Comparison of ENCODE assay signal across 7 cellular contexts in genomic region chr1:26274801-26275425, GRCh38. TPM values are rescaled to one million over a fixed set of nuclear protein-coding genes. Genes with fewer than 3 reads are reported as not detected.
DNase-seq lines count a peak whose midpoint lies in the region; ATAC-seq, FAIRE-seq and TF ChIP-seq lines count a peak whose summit lies in the region.

No MANE protein-coding gene starts in this region.

- TF ChIP-seq CTCF in endothelial cell of umbilical vein (IDR thresholded peaks at IDR 0.05; ENCODE audit: extremely low read depth in 1 of 2, insufficient read depth in 1 of 2, low read depth in 1 of 2, low read length in 2 of 2) (no peak), smooth muscle cell (IDR thresholded peaks at IDR 0.05; ENCODE audit: borderline replicate concordance, insufficient read depth, poor library complexity, severe bottlenecking) (no peak), Calu3 (IDR thresholded peaks at IDR 0.05; ENCODE audit: unreplicated experiment) (no peak)

- no peaks in the 10 kb centered on the region for H3K9me3 Mint-ChIP-seq in Calu3 (ENCODE audit: low read depth, unreplicated experiment)

- TF ChIP-seq POLR2A in endothelial cell of umbilical vein (IDR thresholded peaks at IDR 0.05; ENCODE audit: low read depth, low read length), result no peak

- dilution Hi-C loops in endothelial cell of umbilical vein (cut with MboI; ENCODE audit: extremely low pct_ligation_motif_present, low sequenced_read_pairs), result no loop called here

- no peak for ATAC-seq in HG02588 (IDR thresholded peaks at IDR 0.05; ENCODE audit: unreplicated experiment)

- peaks cover 43% of the 10 kb centered on the region for H3F3A ChIP-seq in smooth muscle cell (ENCODE audit: low read depth)

- BruUV-seq in endothelial cell of umbilical vein (replicated peaks; lab: Mats Ljungman, UMichigan), result no TSS peak
- BruUV-seq in Calu3 (replicated peaks; lab: Mats Ljungman, UMichigan), result no TSS peak

- CTCF ChIA-PET in endothelial cell of umbilical vein (lab: Charles Lee), result interaction anchor here (1.0 to 9.1 kb wide), 18 partner anchors 11 to 142 kb away, joined by 3 to 132 read pairs (median 6); partner anchors contain the start of genes CD52 and CEP85
- CTCF ChIA-PET in Calu3 (lab: Charles Lee), result interaction anchor here (1.1 kb wide), 1 partner anchor 47 kb away, joined by 6 read pairs; no protein-coding TSS in a partner anchor

- FAIRE-seq in endothelial cell of umbilical vein (lab: Jason Lieb, UNC), result no peak

- no peak overlapping the region for H3K4me3 ChIP-seq in endothelial cell of umbilical vein (replicated peaks in 1 of 3; ENCODE audit: insufficient read depth in 1 of 3, low read depth in 1 of 3, low read length in 3 of 3)
- H3K4me3 ChIP-seq in smooth muscle cell, result no peak overlapping the region

- H3K36me3 ChIP-seq in endothelial cell of umbilical vein (ENCODE audit: control insufficient read depth in 2 of 2, extremely low read depth in 1 of 2, insufficient read depth in 2 of 2, low read length in 2 of 2) (peaks cover 3% of the 10 kb centered on the region in 2 experiments), smooth muscle cell (ENCODE audit: low read depth) (no peaks in the 10 kb centered on the region)

- no peaks in the 10 kb centered on the region for H3K9me1 ChIP-seq in endothelial cell of umbilical vein (replicated peaks; ENCODE audit: control insufficient read depth, extremely low read depth, insufficient read depth, low read length)

- POLR2A ChIA-PET in endothelial cell of umbilical vein (lab: Charles Lee), result no interaction called here

- H3K36me3 Mint-ChIP-seq in Calu3 (ENCODE audit: insufficient read depth, unreplicated experiment), result peaks cover 53% of the 10 kb centered on the region

- H3K27ac ChIP-seq in endothelial cell of umbilical vein (ENCODE audit: insufficient read depth, low read depth, low read length), result no peak overlapping the region
- H3K27ac ChIP-seq in smooth muscle cell (ENCODE audit: low read depth), result peak overlapping the region; percentile 96
- no peak overlapping the region for H3K27ac ChIP-seq in caudate nucleus (ENCODE audit: low read depth, low read length)

- H3K27ac Mint-ChIP-seq in Calu3 (ENCODE audit: unreplicated experiment), result no peak overlapping the region

- 70% methylated on average over 11 of the region's 11 CpGs for WGBS in smooth muscle cell (ENCODE audit: low lambda C conversion rate)

- no peak overlapping the region for H2AFZ ChIP-seq in endothelial cell of umbilical vein (ENCODE audit: low read depth, low read length)
- no peak overlapping the region for H2AFZ ChIP-seq in smooth muscle cell (ENCODE audit: low read depth)

- H3K9me3 ChIP-seq in endothelial cell of umbilical vein (replicated peaks; ENCODE audit: control insufficient read depth, insufficient read depth, low read length) (no peaks in the 10 kb centered on the region), smooth muscle cell (replicated peaks; ENCODE audit: low read depth) (no peaks in the 10 kb centered on the region)

- H3K4me2 ChIP-seq in endothelial cell of umbilical vein (ENCODE audit: insufficient read depth, low read length) (no peak overlapping the region), smooth muscle cell (peak overlapping the region; percentile 44)

- H4K20me1 ChIP-seq in endothelial cell of umbilical vein (replicated peaks; ENCODE audit: control insufficient read depth, extremely low read depth, insufficient read depth, low read length) (no peaks in the 10 kb centered on the region), smooth muscle cell (ENCODE audit: low read depth) (no peaks in the 10 kb centered on the region)

- H3K79me2 ChIP-seq in endothelial cell of umbilical vein (ENCODE audit: control insufficient read depth, insufficient read depth, low read length) (peaks cover 6% of the 10 kb centered on the region), smooth muscle cell (ENCODE audit: low read depth) (no peaks in the 10 kb centered on the region)

- H3K9ac ChIP-seq in endothelial cell of umbilical vein (replicated peaks; ENCODE audit: extremely low read depth, insufficient read depth, low read length), result no peak overlapping the region
- no peak overlapping the region for H3K9ac ChIP-seq in smooth muscle cell (ENCODE audit: low read depth)

- H3K4me3 Mint-ChIP-seq in Calu3 (ENCODE audit: low read depth, unreplicated experiment), result no peak overlapping the region

- no peaks in the 10 kb centered on the region for H3K27me3 ChIP-seq in endothelial cell of umbilical vein (ENCODE audit: control insufficient read depth in 2 of 2, insufficient read depth in 2 of 2, low read length in 2 of 2)
- no peaks in the 10 kb centered on the region for H3K27me3 ChIP-seq in smooth muscle cell (ENCODE audit: low read depth)

- peaks cover 31% of the 10 kb centered on the region for H3K4me1 ChIP-seq in endothelial cell of umbilical vein (ENCODE audit: control insufficient read depth, extremely low read depth, insufficient read depth, low read length)
- peaks cover 34% of the 10 kb centered on the region for H3K4me1 ChIP-seq in smooth muscle cell (ENCODE audit: low read depth)

- DNase-seq in HPDE6-E6E7 (ENCODE audit: extremely low spot score), result peak; percentile 77
- DNase-seq in SKM-1 (lab: John Stamatoyannopoulos, UW; ENCODE audit: unreplicated experiment), result peak; percentile 83
- DNase-seq in endothelial cell of umbilical vein (ENCODE audit: low read depth, low spot score), result no peak
- no peak for DNase-seq in smooth muscle cell (lab: John Stamatoyannopoulos, UW; ENCODE audit: unreplicated experiment)
- DNase-seq in Calu3, result no peak
- no peak for DNase-seq in caudate nucleus (lab: John Stamatoyannopoulos, UW)

- H3K27me3 Mint-ChIP-seq in Calu3 (ENCODE audit: unreplicated experiment), result no peaks in the 10 kb centered on the region

- H3K4me1 Mint-ChIP-seq in Calu3 (ENCODE audit: low read depth, unreplicated experiment), result peaks cover 52% of the 10 kb centered on the region

- intact Hi-C loops in endothelial cell of umbilical vein (cut with micrococcal nuclease), result loop anchor here (1.0 to 5.0 kb wide), 6 partner anchors 46 to 238 kb away; partner anchors contain the start of genes HMGN2 and ZNF593
- intact Hi-C loops in Calu3 (cut with micrococcal nuclease; ENCODE audit: unreplicated experiment), result loop anchor here (2.0 to 10.0 kb wide), 3 partner anchors 46 to 120 kb away; no protein-coding TSS in a partner anchor

TF ChIP-seq in endothelial cell of umbilical vein, 7 proteins besides CTCF, POLR2A, EP300 and RAD21 (continues in another document):
- TF ChIP-seq MYC (IDR thresholded peaks at IDR 0.05; ENCODE audit: low read depth, low read length), result no peak
- TF ChIP-seq, protein P1, sequence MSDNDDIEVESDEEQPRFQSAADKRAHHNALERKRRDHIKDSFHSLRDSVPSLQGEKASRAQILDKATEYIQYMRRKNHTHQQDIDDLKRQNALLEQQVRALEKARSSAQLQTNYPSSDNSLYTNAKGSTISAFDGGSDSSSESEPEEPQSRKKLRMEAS (IDR thresholded peaks at IDR 0.05; ENCODE audit: insufficient read depth, insufficient read length), result no peak

RNA-seq across cellular contexts. Expression of gene SH3BGRL3, which starts 5.0 kb away (rescaled TPM):
- total RNA-seq in endothelial cell of umbilical vein (337 and 344 TPM in 2 replicates), smooth muscle cell (162 and 241 TPM in 2 replicates), Calu3 (2022) (74.6 and 107 TPM in 2 replicates)
- polyA plus RNA-seq in endothelial cell of umbilical vein (233 and 305 TPM in 2 replicates), smooth muscle cell (1,359 and 1,367 TPM in 2 replicates)
- polyA plus RNA-seq in endothelial cell of umbilical vein (2011; cell fraction: cytosol; rRNA removed), result 221 and 254 TPM in 2 replicates
- polyA plus RNA-seq in endothelial cell of umbilical vein (2011; cell fraction: nucleus; rRNA removed), result 47.6 and 64.1 TPM in 2 replicates
- 544 and 560 TPM in 2 replicates for polyA plus RNA-seq in endothelial cell of umbilical vein (2012)
- 249 and 275 TPM in 2 replicates for polyA minus RNA-seq in endothelial cell of umbilical vein
- polyA minus RNA-seq in endothelial cell of umbilical vein (2011; cell fraction: cytosol; rRNA and poly(A)+ RNA removed), result 31.6 TPM
- polyA minus RNA-seq in endothelial cell of umbilical vein (2011; cell fraction: nucleus; rRNA and poly(A)+ RNA removed), result 44.7 and 47.1 TPM in 2 replicates

RNA-seq across cellular contexts. Expression of gene UBXN11, which starts 31.5 kb away (rescaled TPM):
- total RNA-seq in endothelial cell of umbilical vein (11.9 and 15.6 TPM in 2 replicates), smooth muscle cell (3.3 and 4.8 TPM in 2 replicates), Calu3 (2022) (24.0 and 32.0 TPM in 2 replicates)
- polyA plus RNA-seq in endothelial cell of umbilical vein (14.6 and 14.8 TPM in 2 replicates), smooth muscle cell (17.7 and 20.3 TPM in 2 replicates)
- polyA plus RNA-seq in endothelial cell of umbilical vein (2011; cell fraction: cytosol; rRNA removed), result 6.9 and 10.7 TPM in 2 replicates
- 87.9 and 92.8 TPM in 2 replicates for polyA plus RNA-seq in endothelial cell of umbilical vein (2011; cell fraction: nucleus; rRNA removed)
- polyA plus RNA-seq in endothelial cell of umbilical vein (2012), result 8.7 and 8.9 TPM in 2 replicates
- 11.1 and 13.5 TPM in 2 replicates for polyA minus RNA-seq in endothelial cell of umbilical vein
- 19.5 TPM for polyA minus RNA-seq in endothelial cell of umbilical vein (2011; cell fraction: cytosol; rRNA and poly(A)+ RNA removed)
- 10.3 and 17.6 TPM in 2 replicates for polyA minus RNA-seq in endothelial cell of umbilical vein (2011; cell fraction: nucleus; rRNA and poly(A)+ RNA removed)

RNA-seq across cellular contexts. Expression of gene CEP85, which starts 40.9 kb away (rescaled TPM):
- 16.2 and 17.8 TPM in 2 replicates for total RNA-seq in endothelial cell of umbilical vein
- 15.2 and 16.1 TPM in 2 replicates for polyA plus RNA-seq in endothelial cell of umbilical vein
- polyA plus RNA-seq in endothelial cell of umbilical vein (2011; cell fraction: cytosol; rRNA removed), result 12.9 and 13.8 TPM in 2 replicates
- polyA plus RNA-seq in endothelial cell of umbilical vein (2011; cell fraction: nucleus; rRNA removed), result 44.2 and 48.1 TPM in 2 replicates
- polyA plus RNA-seq in endothelial cell of umbilical vein (2012), result 11.9 and 13.3 TPM in 2 replicates
- 14.7 and 19.9 TPM in 2 replicates for polyA minus RNA-seq in endothelial cell of umbilical vein
- polyA minus RNA-seq in endothelial cell of umbilical vein (2011; cell fraction: cytosol; rRNA and poly(A)+ RNA removed), result 10.0 TPM
- 10.2 and 17.8 TPM in 2 replicates for polyA minus RNA-seq in endothelial cell of umbilical vein (2011; cell fraction: nucleus; rRNA and poly(A)+ RNA removed)
- 6.0 and 7.9 TPM in 2 replicates for total RNA-seq in smooth muscle cell
- polyA plus RNA-seq in smooth muscle cell, result 3.9 and 8.0 TPM in 2 replicates
- total RNA-seq in Calu3 (2022), result 19.9 and 24.6 TPM in 2 replicates

RNA-seq across cellular contexts. Expression of gene CD52, which starts 42.8 kb away (rescaled TPM):
- not detected in 2 replicates for total RNA-seq in endothelial cell of umbilical vein
- not detected in 2 replicates for polyA plus RNA-seq in endothelial cell of umbilical vein
- not detected in 2 replicates for polyA plus RNA-seq in endothelial cell of umbilical vein (2011; cell fraction: cytosol; rRNA removed)
- not detected in 2 replicates for polyA plus RNA-seq in endothelial cell of umbilical vein (2011; cell fraction: nucleus; rRNA removed)
- polyA plus RNA-seq in endothelial cell of umbilical vein (2012), result not detected in 2 replicates
- polyA minus RNA-seq in endothelial cell of umbilical vein, result 1.1 and 2.9 TPM in 2 replicates
- not detected for polyA minus RNA-seq in endothelial cell of umbilical vein (2011; cell fraction: cytosol; rRNA and poly(A)+ RNA removed)
- not detected in 2 replicates for polyA minus RNA-seq in endothelial cell of umbilical vein (2011; cell fraction: nucleus; rRNA and poly(A)+ RNA removed)
- 1.1 TPM in 1 of 2 replicates, not detected in the other for total RNA-seq in smooth muscle cell
- polyA plus RNA-seq in smooth muscle cell, result 0.39 and 1.3 TPM in 2 replicates
- total RNA-seq in Calu3 (2022), result not detected in 2 replicates

Comparison
In these comparisons a context has a peak if more than half of its experiments do, and no peak if none do; other contexts are left out.
1. DNase-seq: peak in HPDE6-E6E7 (single experiment) and SKM-1 (single experiment); none in endothelial cell of umbilical vein (single experiment), smooth muscle cell (single experiment), Calu3 (single experiment) and caudate nucleus (0 of 61).